In genomic region chr1:16155537-16156410, GRCh38 we compare ENCODE assay signal across 8 cellular contexts. TPM values are rescaled to one million over a fixed set of nuclear protein-coding genes. Genes with fewer than 3 reads are reported as not detected.
A peak's percentile ranks its signal among the peaks of the same experiment; 100 is the strongest.
DNase-seq lines count a peak whose midpoint lies in the region; ATAC-seq and TF ChIP-seq lines count a peak whose summit lies in the region.

TSS of gene EPHA2 (minus strand) at chr1:16156069. CDS start at chr1:16155932, 137 bp downstream.

- intact Hi-C loops in activated CD8-positive, alpha-beta T cell treated with anti-CD3 and anti-CD28 coated beads for 36 hours (cut with micrococcal nuclease) = no loop called here
- intact Hi-C loops in Panc1 (cut with micrococcal nuclease; ENCODE audit: unreplicated experiment) = no loop called here

- DNase-seq in activated CD8-positive, alpha-beta T cell treated with anti-CD3 and anti-CD28 coated beads for 36 hours = no peak
- DNase-seq in activated CD8-positive, alpha-beta T cell treated with anti-CD3 and anti-CD28 coated beads, Interleukin-2, amount 10 ng/mL, durations not matched to agents 7 days and 5 days = no peak
- DNase-seq in Panc1 (ENCODE audit: low read depth, low spot score) (no peak), dermis blood vessel endothelial cell (peak; percentile 94), kidney glomerular epithelial cell (lab: John Stamatoyannopoulos, UW) (peak; percentile 91), smooth muscle cell (lab: John Stamatoyannopoulos, UW; ENCODE audit: unreplicated experiment) (peak; percentile 66)

- H3K9me3 ChIP-seq in Panc1 (ENCODE audit: control insufficient read depth, insufficient read depth, low read depth, low read length) (no peaks in the 10 kb centered on the region), smooth muscle cell (replicated peaks; ENCODE audit: low read depth) (no peaks in the 10 kb centered on the region)

- in situ Hi-C loops in Panc1 (cut with HindIII; ENCODE audit: low pct_unique_long_range_greater_than_20kb, low sequenced_read_pairs) = no loop called here

- H4K20me1 ChIP-seq in smooth muscle cell (ENCODE audit: low read depth) = peaks cover 39% of the 10 kb centered on the region

- H2AFZ ChIP-seq in smooth muscle cell (ENCODE audit: low read depth) = no peak within 1 kb of the TSS

- H3K4me1 ChIP-seq in Panc1 (ENCODE audit: control insufficient read depth, insufficient read depth, low read length) (peaks cover 51% of the 10 kb centered on the region), smooth muscle cell (ENCODE audit: low read depth) (peaks cover 47% of the 10 kb centered on the region)

- no peak for ATAC-seq in activated CD8-positive, alpha-beta T cell treated with anti-CD3 and anti-CD28 coated beads for 36 hours
- no peak for ATAC-seq in activated CD8-positive, alpha-beta T cell treated with anti-CD3 and anti-CD28 coated beads, Interleukin-2, amount 10 ng/mL, durations not matched to agents 7 days and 5 days
- ATAC-seq in Panc1 = peak; percentile 81
- no peak for ATAC-seq in HG02840 (IDR thresholded peaks at IDR 0.05; ENCODE audit: low FRiP score, unreplicated experiment)
- no peak for ATAC-seq in GM21786 (IDR thresholded peaks at IDR 0.05; ENCODE audit: unreplicated experiment)

- 1% methylated on average over 52 of the region's 89 CpGs for WGBS in smooth muscle cell (ENCODE audit: low lambda C conversion rate)

- no peaks in the 10 kb centered on the region for H3K27me3 ChIP-seq in Panc1 (ENCODE audit: control insufficient read depth, insufficient read depth, low read length)
- no peaks in the 10 kb centered on the region for H3K27me3 ChIP-seq in smooth muscle cell (ENCODE audit: low read depth)

- peaks cover 7% of the 10 kb centered on the region for H3F3A ChIP-seq in smooth muscle cell (ENCODE audit: low read depth)

- peaks cover 23% of the 10 kb centered on the region for H3K27me3 Mint-ChIP-seq in activated CD8-positive, alpha-beta T cell treated with anti-CD3 and anti-CD28 coated beads for 36 hours
- H3K27me3 Mint-ChIP-seq in activated CD8-positive, alpha-beta T cell treated with anti-CD3 and anti-CD28 coated beads, Interleukin-2, amount 10 ng/mL, durations not matched to agents 7 days and 5 days (ENCODE audit: low read depth) = peaks cover 50% of the 10 kb centered on the region

- H3K27ac ChIP-seq in Panc1 (ENCODE audit: low read length) (peak within 1 kb of the TSS; percentile 100), smooth muscle cell (ENCODE audit: low read depth) (peak within 1 kb of the TSS; percentile 87)

- peak within 1 kb of the TSS; percentile 93 for H3K9ac ChIP-seq in smooth muscle cell (ENCODE audit: low read depth)

- TSS peak; percentile 74 for BruUV-seq in Panc1 (replicated peaks; lab: Mats Ljungman, UMichigan)

- peak within 1 kb of the TSS; percentile 16 for H3K4me3 Mint-ChIP-seq in activated CD8-positive, alpha-beta T cell treated with anti-CD3 and anti-CD28 coated beads for 36 hours
- H3K4me3 Mint-ChIP-seq in activated CD8-positive, alpha-beta T cell treated with anti-CD3 and anti-CD28 coated beads, Interleukin-2, amount 10 ng/mL, durations not matched to agents 7 days and 5 days = no peak within 1 kb of the TSS

- peaks cover 44% of the 10 kb centered on the region for H3K79me2 ChIP-seq in smooth muscle cell (ENCODE audit: low read depth)

- H3K27ac Mint-ChIP-seq in activated CD8-positive, alpha-beta T cell treated with anti-CD3 and anti-CD28 coated beads for 36 hours = no peak within 1 kb of the TSS
- no peak within 1 kb of the TSS for H3K27ac Mint-ChIP-seq in activated CD8-positive, alpha-beta T cell treated with anti-CD3 and anti-CD28 coated beads, Interleukin-2, amount 10 ng/mL, durations not matched to agents 7 days and 5 days

- H3K36me3 Mint-ChIP-seq in activated CD8-positive, alpha-beta T cell treated with anti-CD3 and anti-CD28 coated beads for 36 hours (ENCODE audit: low read depth) = no peaks in the 10 kb centered on the region
- H3K36me3 Mint-ChIP-seq in activated CD8-positive, alpha-beta T cell treated with anti-CD3 and anti-CD28 coated beads, Interleukin-2, amount 10 ng/mL, durations not matched to agents 7 days and 5 days (ENCODE audit: low read depth) = no peaks in the 10 kb centered on the region

- POLR2A ChIA-PET in activated CD8-positive, alpha-beta T cell treated with anti-CD3 and anti-CD28 coated beads for 36 hours (lab: Charles Lee) = interaction anchor here (1.3 to 1.8 kb wide), 2 partner anchors 8 to 13 kb away, joined by 3 to 5 read pairs; no protein-coding TSS in a partner anchor
- POLR2A ChIA-PET in activated CD8-positive, alpha-beta T cell treated with anti-CD3 and anti-CD28 coated beads, Interleukin-2, amount 10 ng/mL, durations not matched to agents 7 days and 5 days (lab: Charles Lee) = no interaction called here
- POLR2A ChIA-PET in Panc1 (lab: Charles Lee) = interaction anchor here (0.6 to 1.6 kb wide), 7 partner anchors 8 to 35 kb away, joined by 3 to 7 read pairs (median 3); no protein-coding TSS in a partner anchor

- CTCF ChIA-PET in activated CD8-positive, alpha-beta T cell treated with anti-CD3 and anti-CD28 coated beads for 36 hours (lab: Charles Lee) = interaction anchor here (0.5 to 1.7 kb wide), 4 partner anchors 74 to 116 kb away, joined by 3 to 4 read pairs (median 3); no protein-coding TSS in a partner anchor
- CTCF ChIA-PET in activated CD8-positive, alpha-beta T cell treated with anti-CD3 and anti-CD28 coated beads, Interleukin-2, amount 10 ng/mL, durations not matched to agents 7 days and 5 days (lab: Charles Lee) = interaction anchor here (1.2 kb wide), 1 partner anchor 197 kb away, joined by 3 read pairs; the partner anchor contains the start of gene FBXO42
- CTCF ChIA-PET in Panc1 (lab: Charles Lee) = no interaction called here

- peak within 1 kb of the TSS; percentile 91 to 93 for H3K4me3 ChIP-seq in Panc1 (ENCODE audit: low read depth in 2 of 2, low read length in 2 of 2)
- H3K4me3 ChIP-seq in smooth muscle cell = peak within 1 kb of the TSS; percentile 91

- H3K4me2 ChIP-seq in smooth muscle cell = peak within 1 kb of the TSS; percentile 98

- peaks cover 23% of the 10 kb centered on the region for H3K4me1 Mint-ChIP-seq in activated CD8-positive, alpha-beta T cell treated with anti-CD3 and anti-CD28 coated beads for 36 hours (ENCODE audit: low read depth)
- peaks cover 45% of the 10 kb centered on the region for H3K4me1 Mint-ChIP-seq in activated CD8-positive, alpha-beta T cell treated with anti-CD3 and anti-CD28 coated beads, Interleukin-2, amount 10 ng/mL, durations not matched to agents 7 days and 5 days (ENCODE audit: low read depth)

- no peaks in the 10 kb centered on the region for H3K9me3 Mint-ChIP-seq in activated CD8-positive, alpha-beta T cell treated with anti-CD3 and anti-CD28 coated beads for 36 hours
- no peaks in the 10 kb centered on the region for H3K9me3 Mint-ChIP-seq in activated CD8-positive, alpha-beta T cell treated with anti-CD3 and anti-CD28 coated beads, Interleukin-2, amount 10 ng/mL, durations not matched to agents 7 days and 5 days (ENCODE audit: insufficient read depth)

- H3K36me3 ChIP-seq in Panc1 (ENCODE audit: control insufficient read depth, insufficient read depth, low read length) = peaks cover 9% of the 10 kb centered on the region
- H3K36me3 ChIP-seq in smooth muscle cell (ENCODE audit: low read depth) = no peaks in the 10 kb centered on the region

- no peak for TF ChIP-seq CTCF in activated CD8-positive, alpha-beta T cell treated with anti-CD3 and anti-CD28 coated beads for 36 hours (IDR thresholded peaks at IDR 0.05)
- TF ChIP-seq CTCF in Panc1 (IDR thresholded peaks at IDR 0.05) (no peak), smooth muscle cell (IDR thresholded peaks at IDR 0.05; ENCODE audit: borderline replicate concordance, insufficient read depth, poor library complexity, severe bottlenecking) (no peak)

RNA-seq across cellular contexts. Expression of gene EPHA2, which starts in this region (rescaled TPM):
- total RNA-seq in activated CD8-positive, alpha-beta T cell treated with anti-CD3 and anti-CD28 coated beads for 36 hours = not detected
- total RNA-seq in activated CD8-positive, alpha-beta T cell treated with anti-CD3 and anti-CD28 coated beads, Interleukin-2, amount 10 ng/mL, durations not matched to agents 7 days and 5 days = not detected
- total RNA-seq in Panc1 (2021; ENCODE audit: unreplicated experiment) (263 TPM), dermis blood vessel endothelial cell (121 and 192 TPM in 2 replicates), smooth muscle cell (34.8 and 41.1 TPM in 2 replicates)
- 254 TPM for polyA plus RNA-seq in Panc1 (2012; ENCODE audit: insufficient read length)
- 27.3 and 48.4 TPM in 2 replicates for polyA plus RNA-seq in smooth muscle cell

Comparison
In these comparisons a context has a peak if more than half of its experiments do, and no peak if none do; other contexts are left out.
1. RNA of gene EPHA2 (total RNA-seq): 263 TPM in Panc1 (single experiment), 121 to 192 TPM in dermis blood vessel endothelial cell and 34.8 to 41.1 TPM in smooth muscle cell; not detected in activated CD8-positive, alpha-beta T cell treated with anti-CD3 and anti-CD28 coated beads for 36 hours and not detected in activated CD8-positive, alpha-beta T cell treated with anti-CD3 and anti-CD28 coated beads, Interleukin-2, amount 10 ng/mL, durations not matched to agents 7 days and 5 days; every median in the first group is over 10 times any median in the second.
2. DNase-seq: peak in dermis blood vessel endothelial cell (single experiment), kidney glomerular epithelial cell (single experiment) and smooth muscle cell (single experiment); none in activated CD8-positive, alpha-beta T cell treated with anti-CD3 and anti-CD28 coated beads for 36 hours (single experiment), activated CD8-positive, alpha-beta T cell treated with anti-CD3 and anti-CD28 coated beads, Interleukin-2, amount 10 ng/mL, durations not matched to agents 7 days and 5 days (single experiment) and Panc1 (single experiment).